Comparison of ENCODE assay signal across 10 cellular contexts in genomic region chr17:57599271-57600045, GRCh38.
A peak's percentile ranks its signal among the peaks of the same experiment; 100 is the strongest.
DNase-seq lines count a peak whose midpoint lies in the region; ATAC-seq and TF ChIP-seq lines count a peak whose summit lies in the region.
"Had no signal": no experiment of that assay in that cellular context is flagged by ENCODE, and none has a peak within 500 bp of the region (broad histone marks: within the 10 kb centered on the region; RNA-seq: fewer than 3 reads in every experiment).

No MANE protein-coding gene starts in this region.

- peak; percentile 34 for ATAC-seq in activated CD8-positive, alpha-beta memory T cell treated with anti-CD3 and anti-CD28 coated beads, Interleukin-2, amount 10 ng/mL, durations not matched to agents 7 days and 5 days
- ATAC-seq in activated CD8-positive, alpha-beta T cell treated with anti-CD3 and anti-CD28 coated beads, Interleukin-2, amount 10 ng/mL, durations not matched to agents 7 days and 5 days = peak; percentile 22
- ATAC-seq in GM19023 (IDR thresholded peaks at IDR 0.05; ENCODE audit: unreplicated experiment) = no peak

- POLR2A ChIA-PET in activated CD8-positive, alpha-beta T cell treated with anti-CD3 and anti-CD28 coated beads, Interleukin-2, amount 10 ng/mL, durations not matched to agents 7 days and 5 days (lab: Charles Lee) = interaction anchor here (0.6 to 2.7 kb wide), 6 partner anchors 45 to 342 kb away, joined by 3 to 13 read pairs (median 4); no protein-coding TSS in a partner anchor

- H3K4me3 ChIP-seq in MM.1S (ENCODE audit: low read length) (no peak overlapping the region), skin epidermis (no peak overlapping the region)
- H3K4me3 ChIP-seq: right lobe of liver had no signal

- H3K4me2 ChIP-seq in MM.1S (ENCODE audit: low read depth, low read length) = no peak overlapping the region

- H3F3A ChIP-seq in MM.1S (ENCODE audit: insufficient read depth, low read length) = peaks cover 15% of the 10 kb centered on the region

- peak overlapping the region; percentile 34 for H3K4me3 Mint-ChIP-seq in activated CD8-positive, alpha-beta memory T cell treated with anti-CD3 and anti-CD28 coated beads, Interleukin-2, amount 10 ng/mL, durations not matched to agents 7 days and 5 days
- peak overlapping the region; percentile 52 for H3K4me3 Mint-ChIP-seq in activated CD8-positive, alpha-beta T cell treated with anti-CD3 and anti-CD28 coated beads, Interleukin-2, amount 10 ng/mL, durations not matched to agents 7 days and 5 days

- H4K20me1 ChIP-seq in MM.1S (ENCODE audit: insufficient read depth, low read length) = no peaks in the 10 kb centered on the region

- CTCF ChIA-PET in activated CD8-positive, alpha-beta memory T cell treated with anti-CD3 and anti-CD28 coated beads, Interleukin-2, amount 10 ng/mL, durations not matched to agents 7 days and 5 days (lab: Charles Lee) = interaction anchor here (0.9 to 6.4 kb wide), 15 partner anchors 9 to 356 kb away, joined by 3 to 108 read pairs (median 8); no protein-coding TSS in a partner anchor
- CTCF ChIA-PET in activated CD8-positive, alpha-beta T cell treated with anti-CD3 and anti-CD28 coated beads, Interleukin-2, amount 10 ng/mL, durations not matched to agents 7 days and 5 days (lab: Charles Lee) = interaction anchor here (0.7 to 12.8 kb wide), 20 partner anchors 9 to 783 kb away, joined by 3 to 196 read pairs (median 8); no protein-coding TSS in a partner anchor

- H3K36me3 Mint-ChIP-seq in activated CD8-positive, alpha-beta memory T cell treated with anti-CD3 and anti-CD28 coated beads, Interleukin-2, amount 10 ng/mL, durations not matched to agents 7 days and 5 days = peaks cover 11% of the 10 kb centered on the region
- H3K36me3 Mint-ChIP-seq in activated CD8-positive, alpha-beta T cell treated with anti-CD3 and anti-CD28 coated beads, Interleukin-2, amount 10 ng/mL, durations not matched to agents 7 days and 5 days (ENCODE audit: low read depth) = peaks cover 65% of the 10 kb centered on the region

- TF ChIP-seq CTCF in MM.1S (IDR thresholded peaks at IDR 0.05; ENCODE audit: low read length) = no peak

- peak overlapping the region; percentile 98 for H3K27ac Mint-ChIP-seq in activated CD8-positive, alpha-beta memory T cell treated with anti-CD3 and anti-CD28 coated beads, Interleukin-2, amount 10 ng/mL, durations not matched to agents 7 days and 5 days
- H3K27ac Mint-ChIP-seq in activated CD8-positive, alpha-beta T cell treated with anti-CD3 and anti-CD28 coated beads, Interleukin-2, amount 10 ng/mL, durations not matched to agents 7 days and 5 days = peak overlapping the region; percentile 98

- H3K9me2 ChIP-seq in MM.1S (replicated peaks; ENCODE audit: insufficient read depth, low read length) = no peaks in the 10 kb centered on the region

- no peaks in the 10 kb centered on the region for H3K27me3 Mint-ChIP-seq in activated CD8-positive, alpha-beta memory T cell treated with anti-CD3 and anti-CD28 coated beads, Interleukin-2, amount 10 ng/mL, durations not matched to agents 7 days and 5 days
- no peaks in the 10 kb centered on the region for H3K27me3 Mint-ChIP-seq in activated CD8-positive, alpha-beta T cell treated with anti-CD3 and anti-CD28 coated beads, Interleukin-2, amount 10 ng/mL, durations not matched to agents 7 days and 5 days (ENCODE audit: low read depth)

- H3K36me3 ChIP-seq in MM.1S (replicated peaks; ENCODE audit: insufficient read depth, low read length) = no peaks in the 10 kb centered on the region
- H3K36me3 ChIP-seq: right lobe of liver had no signal

- H3K4me1 Mint-ChIP-seq in activated CD8-positive, alpha-beta memory T cell treated with anti-CD3 and anti-CD28 coated beads, Interleukin-2, amount 10 ng/mL, durations not matched to agents 7 days and 5 days = peaks cover 74% of the 10 kb centered on the region
- peaks cover 92% of the 10 kb centered on the region for H3K4me1 Mint-ChIP-seq in activated CD8-positive, alpha-beta T cell treated with anti-CD3 and anti-CD28 coated beads, Interleukin-2, amount 10 ng/mL, durations not matched to agents 7 days and 5 days (ENCODE audit: low read depth)

- H2AFZ ChIP-seq in MM.1S (ENCODE audit: low read length) = no peak overlapping the region

- peaks cover 4% of the 10 kb centered on the region for H3K9me3 Mint-ChIP-seq in activated CD8-positive, alpha-beta memory T cell treated with anti-CD3 and anti-CD28 coated beads, Interleukin-2, amount 10 ng/mL, durations not matched to agents 7 days and 5 days (ENCODE audit: low read depth)
- peaks cover 8% of the 10 kb centered on the region for H3K9me3 Mint-ChIP-seq in activated CD8-positive, alpha-beta T cell treated with anti-CD3 and anti-CD28 coated beads, Interleukin-2, amount 10 ng/mL, durations not matched to agents 7 days and 5 days (ENCODE audit: insufficient read depth)

- H3K9ac ChIP-seq in MM.1S (ENCODE audit: low read length) = no peak overlapping the region

- H3K4me1 ChIP-seq in MM.1S (ENCODE audit: low read length) = peaks cover 39% of the 10 kb centered on the region
- H3K4me1 ChIP-seq: right lobe of liver had no signal

- H3K79me2 ChIP-seq in MM.1S (ENCODE audit: low read length) = no peaks in the 10 kb centered on the region

- peak overlapping the region; percentile 19; the same call in 1 of the 2 replicates for H3K27ac ChIP-seq in MM.1S (ENCODE audit: low read length)
- peak overlapping the region in 14 of 21 experiments; percentile 18 to 90 (median 62) for H3K27ac ChIP-seq in skin epidermis
- H3K27ac ChIP-seq: right lobe of liver had no signal

- DNase-seq in activated CD8-positive, alpha-beta memory T cell treated with anti-CD3 and anti-CD28 coated beads, Interleukin-2, amount 10 ng/mL, durations not matched to agents 7 days and 5 days = peak; percentile 51
- DNase-seq in activated CD8-positive, alpha-beta memory T cell treated with anti-CD3 and anti-CD28 coated beads, Interleukin-2, amount 50 U/mL, for 4 hours = no peak
- DNase-seq in MM.1S (peak; percentile 28), H4 (ENCODE audit: low spot score) (no peak), 8988T (no peak)
- peak; percentile 45 for DNase-seq in activated CD8-positive, alpha-beta T cell treated with anti-CD3 and anti-CD28 coated beads, Interleukin-2, amount 10 ng/mL, durations not matched to agents 7 days and 5 days
- DNase-seq: activated CD4-positive, CD25-positive, alpha-beta regulatory T cell treated with anti-CD3 and anti-CD28 coated beads, Interleukin-2, amount 50 U/mL, for 72 hours; right lobe of liver had no signal

- no peaks in the 10 kb centered on the region for H3K27me3 ChIP-seq in MM.1S (replicated peaks; ENCODE audit: insufficient read depth, low read length)
- H3K27me3 ChIP-seq: right lobe of liver had no signal

- no peaks in the 10 kb centered on the region for H3K9me3 ChIP-seq in MM.1S (replicated peaks; ENCODE audit: insufficient read depth, low read length)
- H3K9me3 ChIP-seq: right lobe of liver had no signal

Comparison
In these comparisons a context has a peak if more than half of its experiments do, and no peak if none do; other contexts are left out.
1. DNase-seq: peak in activated CD8-positive, alpha-beta memory T cell treated with anti-CD3 and anti-CD28 coated beads, Interleukin-2, amount 10 ng/mL, durations not matched to agents 7 days and 5 days (single experiment), MM.1S (single experiment) and activated CD8-positive, alpha-beta T cell treated with anti-CD3 and anti-CD28 coated beads, Interleukin-2, amount 10 ng/mL, durations not matched to agents 7 days and 5 days (single experiment); none in activated CD8-positive, alpha-beta memory T cell treated with anti-CD3 and anti-CD28 coated beads, Interleukin-2, amount 50 U/mL, for 4 hours (single experiment), H4 (single experiment) and 8988T (single experiment).